Comparison of ENCODE assay signal across 18 cellular contexts in the genomic region with DNA sequence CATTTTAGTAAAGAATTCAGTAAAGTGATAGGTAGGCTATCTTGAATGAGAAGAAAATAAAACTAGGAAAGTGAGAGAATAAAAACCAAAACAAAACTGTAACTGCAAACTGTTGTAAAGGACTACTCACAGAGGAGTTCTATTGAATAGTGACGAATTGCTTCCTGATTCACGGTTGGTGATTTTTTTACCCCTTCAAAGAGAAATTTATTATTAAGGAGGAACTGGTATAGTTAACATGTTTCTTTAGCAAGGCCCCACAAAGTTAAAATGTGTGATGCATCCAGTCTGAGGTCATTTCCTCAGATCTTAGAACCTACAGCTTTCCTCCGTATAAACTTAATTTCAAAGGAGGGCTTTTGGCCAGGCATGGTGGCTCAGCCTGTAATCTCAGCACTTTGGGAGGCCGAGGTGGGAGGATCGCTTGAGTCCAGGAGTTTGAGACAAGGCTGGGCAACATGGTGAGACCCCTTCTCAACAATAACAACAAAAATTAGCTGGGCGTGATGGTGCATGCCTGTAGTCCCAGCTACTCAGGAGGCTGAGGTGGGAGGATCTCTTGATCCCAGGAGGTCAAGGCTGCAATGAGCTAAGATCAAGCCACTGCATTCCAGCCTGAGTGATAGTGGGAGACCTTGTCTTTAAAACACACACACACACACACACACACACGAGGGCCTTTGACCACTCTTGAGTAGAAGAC. TPM values are rescaled to one million over a fixed set of nuclear protein-coding genes. Genes with fewer than 3 reads are reported as not detected.
A peak's percentile ranks its signal among the peaks of the same experiment; 100 is the strongest.
DNase-seq lines count a peak whose midpoint lies in the region; ATAC-seq and TF ChIP-seq lines count a peak whose summit lies in the region.
"Had no signal": no experiment of that assay in that cellular context is flagged by ENCODE, and none has a peak within 500 bp of the region (broad histone marks: within the 10 kb centered on the region; RNA-seq: fewer than 3 reads in every experiment).

No MANE protein-coding gene starts in this region.

- ATAC-seq in CD4-positive, alpha-beta T cell (ENCODE audit: poor library complexity): no peak
- ATAC-seq in natural killer cell (peak; percentile 32 to 38 (median 35)), GM18511 (IDR thresholded peaks at IDR 0.05; ENCODE audit: unreplicated experiment) (no peak), HG02610 (IDR thresholded peaks at IDR 0.05; ENCODE audit: unreplicated experiment) (no peak), GM21737 (IDR thresholded peaks at IDR 0.05; ENCODE audit: unreplicated experiment) (no peak)
- ATAC-seq: esophagus mucosa, K562, left cardiac atrium had no signal

- TF ChIP-seq POLR2A in GM18951 (IDR thresholded peaks at IDR 0.05; ENCODE audit: extremely low read depth, insufficient read depth, insufficient read length): peak; percentile 30

- peaks cover 10% of the 10 kb centered on the region for H3K36me3 Mint-ChIP-seq in CD4-positive, alpha-beta T cell (ENCODE audit: low read depth)
- peaks cover 2% of the 10 kb centered on the region for H3K36me3 Mint-ChIP-seq in activated naive CD8-positive, alpha-beta T cell treated with anti-CD3 and anti-CD28 coated beads for 36 hours
- H3K36me3 Mint-ChIP-seq in natural killer cell: peaks cover 9% of the 10 kb centered on the region

- TF ChIP-seq CTCF in CD4-positive, alpha-beta T cell (IDR thresholded peaks at IDR 0.05): no peak
- TF ChIP-seq CTCF in natural killer cell (IDR thresholded peaks at IDR 0.05): no peak

- no peak for DNase-seq in CD4-positive, alpha-beta T cell
- no peak for DNase-seq in activated naive CD8-positive, alpha-beta T cell treated with anti-CD3 and anti-CD28 coated beads for 36 hours
- DNase-seq in natural killer cell: no peak
- no peak for DNase-seq in NCI-H510A (lab: John Stamatoyannopoulos, UW)
- DNase-seq: activated CD4-positive, alpha-beta T cell treated with anti-CD3 and anti-CD28 coated beads for 48 hours; activated naive CD4-positive, alpha-beta T cell; GM23248; left cardiac atrium; NCI-H1105 treated with DMSO at 0.1 percent for 48 hours; NCI-H446; PC-9; stimulated activated CD4-positive, alpha-beta T cell treated with anti-CD3 and anti-CD28 coated beads, Interleukin-2, amount 100 ng/mL, for 48 hours had no signal

- peak overlapping the region; percentile 82 for H3K4me3 Mint-ChIP-seq in CD4-positive, alpha-beta T cell
- peak overlapping the region; percentile 8 for H3K4me3 Mint-ChIP-seq in activated naive CD8-positive, alpha-beta T cell treated with anti-CD3 and anti-CD28 coated beads for 36 hours
- H3K4me3 Mint-ChIP-seq in natural killer cell: peak overlapping the region; percentile 84

- H3K9me3 ChIP-seq in CD4-positive, alpha-beta T cell (ENCODE audit: control insufficient read depth, low read length): no peaks in the 10 kb centered on the region

- peak overlapping the region; percentile 70 for H3K27ac Mint-ChIP-seq in CD4-positive, alpha-beta T cell
- peak overlapping the region; percentile 59 for H3K27ac Mint-ChIP-seq in activated naive CD8-positive, alpha-beta T cell treated with anti-CD3 and anti-CD28 coated beads for 36 hours
- H3K27ac Mint-ChIP-seq in natural killer cell: peak overlapping the region; percentile 98 to 99

- no peaks in the 10 kb centered on the region for H3K9me3 Mint-ChIP-seq in CD4-positive, alpha-beta T cell
- H3K9me3 Mint-ChIP-seq in activated naive CD8-positive, alpha-beta T cell treated with anti-CD3 and anti-CD28 coated beads for 36 hours: no peaks in the 10 kb centered on the region
- H3K9me3 Mint-ChIP-seq in natural killer cell: no peaks in the 10 kb centered on the region

- H3K4me1 Mint-ChIP-seq in CD4-positive, alpha-beta T cell (ENCODE audit: low read depth): peaks cover 76% of the 10 kb centered on the region
- peaks cover 60% of the 10 kb centered on the region for H3K4me1 Mint-ChIP-seq in activated naive CD8-positive, alpha-beta T cell treated with anti-CD3 and anti-CD28 coated beads for 36 hours
- peaks cover 75 to 83% of the 10 kb centered on the region in 2 donors for H3K4me1 Mint-ChIP-seq in natural killer cell

- H3K27me3 ChIP-seq in CD4-positive, alpha-beta T cell (ENCODE audit: control insufficient read depth, insufficient read depth, low read length): no peaks in the 10 kb centered on the region

- intact Hi-C loops in CD4-positive, alpha-beta T cell (cut with DNase I, micrococcal nuclease): loop anchor here in 1 of 2 experiments (10.0 kb wide), 1 partner anchor 610 kb away; no protein-coding TSS in a partner anchor
- intact Hi-C loops in natural killer cell (cut with micrococcal nuclease): no loop called here

- in situ Hi-C loops in GM18951 (cut with MboI; ENCODE audit: low sequenced_read_pairs, unreplicated experiment): loop anchor here (10.0 kb wide), 1 partner anchor 130 kb away; no protein-coding TSS in a partner anchor

- H3K27ac ChIP-seq in CD4-positive, alpha-beta T cell (ENCODE audit: low read depth, low read length): no peak overlapping the region
- H3K27ac ChIP-seq: GM23248, PC-9 had no signal

- CTCF ChIA-PET in CD4-positive, alpha-beta T cell (lab: Charles Lee): no interaction called here

- peaks cover 33% of the 10 kb centered on the region for H3K27me3 Mint-ChIP-seq in CD4-positive, alpha-beta T cell
- H3K27me3 Mint-ChIP-seq in activated naive CD8-positive, alpha-beta T cell treated with anti-CD3 and anti-CD28 coated beads for 36 hours: peaks cover 68% of the 10 kb centered on the region
- no peaks in the 10 kb centered on the region for H3K27me3 Mint-ChIP-seq in natural killer cell (ENCODE audit: low read depth in 2 of 2)

- POLR2A ChIA-PET in CD4-positive, alpha-beta T cell (lab: Charles Lee): interaction anchor here (0.6 to 1.7 kb wide), 3 partner anchors 8 to 102 kb away, joined by 4 to 10 read pairs (median 6); no protein-coding TSS in a partner anchor

RNA-seq across cellular contexts. Expression of a gene that starts 8.3 kb away (rescaled TPM):
- total RNA-seq in CD4-positive, alpha-beta T cell: 10 to 100 TPM; 69.9 to 83.4 TPM
- total RNA-seq in activated naive CD8-positive, alpha-beta T cell treated with anti-CD3 and anti-CD28 coated beads for 36 hours: 10 to 100 TPM; 13.1 to 13.4 TPM
- total RNA-seq in natural killer cell: 100 to 1,000 TPM; 165 to 180 (median 177) TPM

Comparison
In these comparisons a context has a peak if more than half of its experiments do, and no peak if none do; other contexts are left out.
1. ATAC-seq: peak in natural killer cell (3 of 3); none in CD4-positive, alpha-beta T cell (single experiment), GM18511 (single experiment), HG02610 (single experiment) and GM21737 (single experiment).
2. H3K4me3 Mint-ChIP-seq: peak in every context shown above with its lines; median percentile 84 in natural killer cell; 82 in CD4-positive, alpha-beta T cell; 8 in activated naive CD8-positive, alpha-beta T cell treated with anti-CD3 and anti-CD28 coated beads for 36 hours.
3. RNA of a gene that starts 8.3 kb away (total RNA-seq): 165 to 180 TPM in natural killer cell and 69.9 to 83.4 TPM in CD4-positive, alpha-beta T cell; 13.1 to 13.4 TPM in activated naive CD8-positive, alpha-beta T cell treated with anti-CD3 and anti-CD28 coated beads for 36 hours; every median in the first group is over 4 times any median in the second.
4. Peak in every context shown above with its lines, with median percentiles within 50 percentile points of each other: H3K27ac Mint-ChIP-seq.